In the genomic region with DNA sequence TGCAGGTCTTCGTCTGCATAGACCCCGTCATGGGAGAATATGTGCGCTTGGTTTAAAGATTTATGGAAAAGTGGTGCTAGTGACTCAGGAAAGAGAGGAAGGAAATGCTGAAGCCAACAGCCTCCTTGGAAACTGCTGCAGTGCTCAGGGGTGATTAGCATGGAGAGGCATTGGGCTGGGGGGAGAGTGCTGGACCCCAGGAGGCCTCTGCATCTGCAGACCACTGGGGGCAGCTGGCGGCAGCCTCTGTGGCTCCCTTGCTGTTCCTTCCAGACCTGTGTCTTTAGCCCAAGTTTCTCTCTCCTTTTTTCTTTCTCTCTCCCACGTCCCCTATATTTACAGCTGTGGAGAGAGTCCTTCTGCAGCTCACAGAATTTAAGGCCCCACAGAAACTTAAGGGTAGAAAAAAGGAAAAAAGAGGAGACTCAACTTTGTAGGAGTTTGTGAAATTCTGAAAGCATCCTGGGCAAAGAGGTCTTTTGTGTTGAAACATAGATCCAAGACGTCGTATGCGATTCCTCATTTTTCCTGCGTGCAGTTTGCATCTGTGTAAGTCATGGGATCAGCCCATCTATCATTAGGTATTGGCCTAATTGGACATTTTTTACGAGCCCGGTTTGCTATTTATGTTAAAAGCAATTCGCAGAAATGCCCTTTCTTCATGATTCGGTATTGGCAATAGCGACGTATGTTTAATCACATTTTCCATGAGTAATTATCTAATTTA, we compare ENCODE assay signal across 21 cellular contexts.
A peak's percentile ranks its signal among the peaks of the same experiment; 100 is the strongest.
DNase-seq lines count a peak whose midpoint lies in the region; TF ChIP-seq lines count a peak whose summit lies in the region.
"Had no signal": no experiment of that assay in that cellular context is flagged by ENCODE, and none has a peak within 500 bp of the region (broad histone marks: within the 10 kb centered on the region; RNA-seq: fewer than 3 reads in every experiment).

No MANE protein-coding gene starts in this region.

- H3K4me3 Mint-ChIP-seq in neural progenitor cell, result no peak overlapping the region
- H3K4me3 Mint-ChIP-seq in activated T-helper 2 cell treated with anti-CD3 and anti-CD28 coated beads, Interferon-gamma antibody, Interleukin-2, Interleukin-4, amounts not matched to agents 10 μg/mL and 5 μg/mL and 100 μg/mL, durations not matched to agents 14 hours and 24 hours and 36 hours (ENCODE audit: low read depth), result no peak overlapping the region
- H3K4me3 Mint-ChIP-seq: effector memory CD8-positive, alpha-beta T cell had no signal

- H3K27me3 ChIP-seq in BE2C (no peaks in the 10 kb centered on the region), hepatocyte (peaks cover 33% of the 10 kb centered on the region), neural progenitor cell (peaks cover 10% of the 10 kb centered on the region), ascending aorta (no peaks in the 10 kb centered on the region)
- H3K27me3 ChIP-seq: colonic mucosa had no signal

- no peak overlapping the region for H3K27ac Mint-ChIP-seq in neural progenitor cell
- H3K27ac Mint-ChIP-seq in activated T-helper 2 cell treated with anti-CD3 and anti-CD28 coated beads, Interferon-gamma antibody, Interleukin-2, Interleukin-4, amounts not matched to agents 10 μg/mL and 5 μg/mL and 100 μg/mL, durations not matched to agents 14 hours and 24 hours and 36 hours, result no peak overlapping the region
- H3K27ac Mint-ChIP-seq: effector memory CD8-positive, alpha-beta T cell had no signal

- H3K27ac ChIP-seq in hepatocyte, result peak overlapping the region; percentile 50
- no peak overlapping the region for H3K27ac ChIP-seq in neural progenitor cell
- H3K27ac ChIP-seq in ascending aorta, result no peak overlapping the region
- H3K27ac ChIP-seq: C4-2B, colonic mucosa, esophagus muscularis mucosa had no signal

- H4K20me1 ChIP-seq in hepatocyte (ENCODE audit: insufficient read depth, poor library complexity, severe bottlenecking), result no peaks in the 10 kb centered on the region
- H4K20me1 ChIP-seq in neural progenitor cell (ENCODE audit: low read depth), result no peaks in the 10 kb centered on the region

- WGBS in hepatocyte (ENCODE audit: low lambda C conversion rate, missing lambda C conversion rate), result 59% methylated on average over 15 of the region's 15 CpGs

- H3K4me1 ChIP-seq in BE2C, result no peaks in the 10 kb centered on the region; the same call in none of the 2 replicates
- peaks cover 5% of the 10 kb centered on the region for H3K4me1 ChIP-seq in hepatocyte (ENCODE audit: insufficient read depth)
- H3K4me1 ChIP-seq in neural progenitor cell, result peaks cover 33% of the 10 kb centered on the region
- no peaks in the 10 kb centered on the region for H3K4me1 ChIP-seq in ascending aorta
- H3K4me1 ChIP-seq: colonic mucosa, esophagus muscularis mucosa had no signal

- no peaks in the 10 kb centered on the region for H3K9me2 ChIP-seq in hepatocyte (replicated peaks; ENCODE audit: insufficient read depth)

- peaks cover 3% of the 10 kb centered on the region for H3K36me3 Mint-ChIP-seq in neural progenitor cell
- H3K36me3 Mint-ChIP-seq in activated T-helper 2 cell treated with anti-CD3 and anti-CD28 coated beads, Interferon-gamma antibody, Interleukin-2, Interleukin-4, amounts not matched to agents 10 μg/mL and 5 μg/mL and 100 μg/mL, durations not matched to agents 14 hours and 24 hours and 36 hours (ENCODE audit: low read depth), result no peaks in the 10 kb centered on the region
- H3K36me3 Mint-ChIP-seq: naive B cell had no signal

- no peaks in the 10 kb centered on the region for H3K9me3 Mint-ChIP-seq in neural progenitor cell
- no peaks in the 10 kb centered on the region for H3K9me3 Mint-ChIP-seq in activated T-helper 2 cell treated with anti-CD3 and anti-CD28 coated beads, Interferon-gamma antibody, Interleukin-2, Interleukin-4, amounts not matched to agents 10 μg/mL and 5 μg/mL and 100 μg/mL, durations not matched to agents 14 hours and 24 hours and 36 hours
- H3K9me3 Mint-ChIP-seq: effector memory CD8-positive, alpha-beta T cell had no signal

- intact Hi-C loops in ascending aorta (cut with DNase I), result no loop called here
- intact Hi-C loops in activated T-helper 2 cell treated with anti-CD3 and anti-CD28 coated beads, Interferon-gamma antibody, Interleukin-2, Interleukin-4, amounts not matched to agents 10 μg/mL and 5 μg/mL and 100 μg/mL, durations not matched to agents 14 hours and 24 hours and 36 hours (cut with micrococcal nuclease), result no loop called here

- H3K79me2 ChIP-seq in hepatocyte, result peaks cover 5% of the 10 kb centered on the region
- H3K79me2 ChIP-seq in neural progenitor cell (ENCODE audit: low read depth), result no peaks in the 10 kb centered on the region

- DNase-seq in BE2C (peak; percentile 52), NCI-H1105 treated with DMSO at 0.1 percent for 48 hours (lab: John Stamatoyannopoulos, UW) (peak; percentile 49), hepatocyte (ENCODE audit: low spot score) (no peak), neural progenitor cell (ENCODE audit: low spot score) (peak; percentile 68), cerebellar nuclear complex (lab: John Stamatoyannopoulos, UW) (no peak), ascending aorta (ENCODE audit: low spot score in 2 of 2) (no peak), DMS114 treated with DMSO at 0.1 percent for 48 hours (lab: John Stamatoyannopoulos, UW; ENCODE audit: unreplicated experiment) (no peak)
- DNase-seq in activated T-helper 2 cell treated with anti-CD3 and anti-CD28 coated beads, Interferon-gamma antibody, Interleukin-2, Interleukin-4, amounts not matched to agents 10 μg/mL and 5 μg/mL and 100 μg/mL, durations not matched to agents 14 hours and 24 hours and 36 hours (ENCODE audit: low spot score), result no peak
- DNase-seq: activated CD4-positive, CD25-positive, alpha-beta regulatory T cell treated with anti-CD3 and anti-CD28 coated beads, Interleukin-2, amount 50 U/mL, for 72 hours; activated gamma-delta T cell treated with Interleukin-2 at 50 U/mL for 16 hours; colonic mucosa; effector memory CD8-positive, alpha-beta T cell; mesenchymal stem cell; naive B cell; NCI-H1417; NCI-H2107; NCI-H510A; T-helper 1 cell had no signal

- peak; percentile 38 for TF ChIP-seq CTCF in BE2C (IDR thresholded peaks at IDR 0.05; ENCODE audit: low read depth, low read length)
- no peak for TF ChIP-seq CTCF in hepatocyte (IDR thresholded peaks at IDR 0.05; ENCODE audit: poor library complexity)
- peak; percentile 32 for TF ChIP-seq CTCF in neural progenitor cell (IDR thresholded peaks at IDR 0.05)
- no peak for TF ChIP-seq CTCF in ascending aorta (IDR thresholded peaks at IDR 0.05)

- peak overlapping the region; percentile 36 for H3K4me3 ChIP-seq in BE2C (ENCODE audit: low read depth, low read length)
- H3K4me3 ChIP-seq in hepatocyte, result no peak overlapping the region
- no peak overlapping the region for H3K4me3 ChIP-seq in neural progenitor cell
- no peak overlapping the region for H3K4me3 ChIP-seq in ascending aorta
- H3K4me3 ChIP-seq: colonic mucosa, esophagus muscularis mucosa, smooth muscle cell had no signal

- no peaks in the 10 kb centered on the region for H3F3A ChIP-seq in neural progenitor cell (ENCODE audit: low read depth)

- H3K27me3 Mint-ChIP-seq in neural progenitor cell (ENCODE audit: insufficient read depth, low read depth), result peaks cover 5% of the 10 kb centered on the region
- peaks cover 44% of the 10 kb centered on the region for H3K27me3 Mint-ChIP-seq in activated T-helper 2 cell treated with anti-CD3 and anti-CD28 coated beads, Interferon-gamma antibody, Interleukin-2, Interleukin-4, amounts not matched to agents 10 μg/mL and 5 μg/mL and 100 μg/mL, durations not matched to agents 14 hours and 24 hours and 36 hours (ENCODE audit: low read depth)

- H3K36me3 ChIP-seq in BE2C, result no peaks in the 10 kb centered on the region; the same call in 1 of the 2 replicates
- H3K36me3 ChIP-seq in hepatocyte (replicated peaks; ENCODE audit: insufficient read depth, low read depth), result no peaks in the 10 kb centered on the region
- no peaks in the 10 kb centered on the region for H3K36me3 ChIP-seq in neural progenitor cell
- no peaks in the 10 kb centered on the region for H3K36me3 ChIP-seq in ascending aorta
- H3K36me3 ChIP-seq: colonic mucosa, esophagus muscularis mucosa had no signal

- H3K4me1 Mint-ChIP-seq in neural progenitor cell, result peaks cover 53% of the 10 kb centered on the region
- no peaks in the 10 kb centered on the region for H3K4me1 Mint-ChIP-seq in activated T-helper 2 cell treated with anti-CD3 and anti-CD28 coated beads, Interferon-gamma antibody, Interleukin-2, Interleukin-4, amounts not matched to agents 10 μg/mL and 5 μg/mL and 100 μg/mL, durations not matched to agents 14 hours and 24 hours and 36 hours (ENCODE audit: low read depth)
- H3K4me1 Mint-ChIP-seq: naive B cell had no signal

- H2AFZ ChIP-seq in hepatocyte (no peak overlapping the region), neural progenitor cell (replicated peaks) (peak overlapping the region; percentile 88)

- H3K9me3 ChIP-seq in BE2C (no peaks in the 10 kb centered on the region), hepatocyte (ENCODE audit: low read depth) (no peaks in the 10 kb centered on the region), neural progenitor cell (ENCODE audit: low read depth) (no peaks in the 10 kb centered on the region), ascending aorta (no peaks in the 10 kb centered on the region)
- H3K9me3 ChIP-seq: colonic mucosa, esophagus muscularis mucosa had no signal

- H3K9ac ChIP-seq in neural progenitor cell, result no peak overlapping the region

- H3K4me2 ChIP-seq in hepatocyte (peak overlapping the region; percentile 60), neural progenitor cell (peak overlapping the region; percentile 56)
- H3K4me2 ChIP-seq: smooth muscle cell had no signal

Comparison
In these comparisons a context has a peak if more than half of its experiments do, and no peak if none do; other contexts are left out.
1. DNase-seq: peak in BE2C (single experiment), NCI-H1105 treated with DMSO at 0.1 percent for 48 hours (single experiment) and neural progenitor cell (single experiment); none in hepatocyte (single experiment), cerebellar nuclear complex (0 of 2), ascending aorta (0 of 2), activated T-helper 2 cell treated with anti-CD3 and anti-CD28 coated beads, Interferon-gamma antibody, Interleukin-2, Interleukin-4, amounts not matched to agents 10 μg/mL and 5 μg/mL and 100 μg/mL, durations not matched to agents 14 hours and 24 hours and 36 hours (single experiment) and DMS114 treated with DMSO at 0.1 percent for 48 hours (single experiment).
2. CTCF ChIP-seq: peak in BE2C (single experiment) and neural progenitor cell (single experiment); none in hepatocyte (single experiment) and ascending aorta (0 of 3).